1 cellular context compared by ENCODE assay signal in genomic region chr17:16406742-16407674, GRCh38.
TF ChIP-seq lines count a peak whose summit lies in the region.

No MANE protein-coding gene starts in this region.

TF ChIP-seq in HEK293, 187 proteins besides CTCF, POLR2A, EP300 and RAD21 (continued from another document and continues in another):
- TF ChIP-seq ZNF530 (tag by site-specific recombination; IDR thresholded peaks at IDR 0.05; ENCODE audit: low read depth) (peak; percentile 59; the same call in 1 of the 2 replicates), ZNF24 (tag by site-specific recombination; IDR thresholded peaks at IDR 0.05) (peak; percentile 70), ZNF18 (tag by site-specific recombination; IDR thresholded peaks at IDR 0.05) (peak; percentile 65), ZFP3 (tag by site-specific recombination; IDR thresholded peaks at IDR 0.05; ENCODE audit: low read depth) (0 out of 2 replicates have a peak, but pooled peaks have one; percentile 44), MYNN (tag by site-specific recombination; IDR thresholded peaks at IDR 0.05; ENCODE audit: borderline replicate concordance) (peak; percentile 41; the same call in 1 of the 2 replicates), HIC1 (tag by site-specific recombination; IDR thresholded peaks at IDR 0.05) (no peak), ZSCAN30 (tag by site-specific recombination; IDR thresholded peaks at IDR 0.05) (no peak), ZSCAN18 (tag by site-specific recombination; IDR thresholded peaks at IDR 0.05) (no peak), AEBP2 (tag by site-specific recombination; IDR thresholded peaks at IDR 0.05; ENCODE audit: borderline replicate concordance) (peak; percentile 90), ZNF555 (tag by site-specific recombination; conservative IDR thresholded peaks at IDR 0.05) (peak; percentile 76), ZNF701 (tag by site-specific recombination; IDR thresholded peaks at IDR 0.05) (no peak), ZNF350 (tag by site-specific recombination; IDR thresholded peaks at IDR 0.05) (no peak), ZNF645 (tag by site-specific recombination; IDR thresholded peaks at IDR 0.05) (no peak), ZNF654 (tag by site-specific recombination; IDR thresholded peaks at IDR 0.05; ENCODE audit: low read depth) (peak; percentile 52), ZNF560 (tag by site-specific recombination; IDR thresholded peaks at IDR 0.05; ENCODE audit: borderline replicate concordance) (peak; percentile 97), GLI4 (tag by site-specific recombination; IDR thresholded peaks at IDR 0.05) (no peak), TRIM28 (IDR thresholded peaks at IDR 0.05; ENCODE audit: borderline replicate concordance, low read length) (no peak), MZF1 (tag by site-specific recombination; IDR thresholded peaks at IDR 0.05; ENCODE audit: borderline replicate concordance) (peak; percentile 45; the same call in 1 of the 2 replicates), ZBTB49 (tag by site-specific recombination; IDR thresholded peaks at IDR 0.05; ENCODE audit: low read depth) (no peak), ZNF677 (tag by site-specific recombination; IDR thresholded peaks at IDR 0.05) (no peak), ZNF658 (tag by site-specific recombination; IDR thresholded peaks at IDR 0.05) (no peak), ZNF488 (tag by site-specific recombination; IDR thresholded peaks at IDR 0.05) (no peak), ATF2 (tag by site-specific recombination; IDR thresholded peaks at IDR 0.05; ENCODE audit: low read depth) (no peak), ZBTB7A (tag by site-specific recombination; IDR thresholded peaks at IDR 0.05; ENCODE audit: low read depth) (no peak), ZNF513 (tag by site-specific recombination; IDR thresholded peaks at IDR 0.05) (no peak), ZNF791 (tag by site-specific recombination; IDR thresholded peaks at IDR 0.05) (peak; percentile 76), ZSCAN5A (tag by site-specific recombination; IDR thresholded peaks at IDR 0.05) (0 out of 2 replicates have a peak, but pooled peaks have one; percentile 41), OVOL3 (tag by site-specific recombination; IDR thresholded peaks at IDR 0.05) (peak; percentile 64; the same call in 1 of the 2 replicates), PRDM1 (tag by site-specific recombination; IDR thresholded peaks at IDR 0.05) (no peak), KLF7 (tag by site-specific recombination; IDR thresholded peaks at IDR 0.05; ENCODE audit: borderline replicate concordance) (no peak; the same call in 1 of the 2 replicates), ZNF623 (tag by site-specific recombination; IDR thresholded peaks at IDR 0.05) (peak; percentile 82), ZNF561 (tag by site-specific recombination; IDR thresholded peaks at IDR 0.05; ENCODE audit: borderline replicate concordance) (no peak), FEZF1 (tag by site-specific recombination; IDR thresholded peaks at IDR 0.05) (no peak), ELK4 (IDR thresholded peaks at IDR 0.05; ENCODE audit: borderline replicate concordance, low read depth, low read length) (no peak), ZNF404 (tag by site-specific recombination; IDR thresholded peaks at IDR 0.05) (peak; percentile 91; the same call in 1 of the 2 replicates), ZNF837 (tag by site-specific recombination; IDR thresholded peaks at IDR 0.05) (no peak), ZNF23 (tag by site-specific recombination; IDR thresholded peaks at IDR 0.05; ENCODE audit: borderline replicate concordance) (no peak), ZNF664 (tag by site-specific recombination; IDR thresholded peaks at IDR 0.05) (peak; percentile 71), KLF1 (tag by site-specific recombination; IDR thresholded peaks at IDR 0.05) (peak; percentile 81), ZNF830 (tag by site-specific recombination; IDR thresholded peaks at IDR 0.05; ENCODE audit: low read depth) (no peak), RBAK (tag by site-specific recombination; IDR thresholded peaks at IDR 0.05) (peak; percentile 93), ZEB2 (tag by site-specific recombination; IDR thresholded peaks at IDR 0.05) (0 out of 2 replicates have a peak, but pooled peaks have one; percentile 37), ZNF37A (tag by site-specific recombination; IDR thresholded peaks at IDR 0.05) (no peak), ZSCAN23 (tag by site-specific recombination; IDR thresholded peaks at IDR 0.05) (0 out of 2 replicates have a peak, but pooled peaks have one; percentile 65), ZNF112 (tag by site-specific recombination; IDR thresholded peaks at IDR 0.05) (no peak), ZIC2 (tag by site-specific recombination; IDR thresholded peaks at IDR 0.05) (peak; percentile 45), ZNF248 (tag by site-specific recombination; IDR thresholded peaks at IDR 0.05) (no peak), WT1 (tag by site-specific recombination; IDR thresholded peaks at IDR 0.05) (no peak; the same call in 1 of the 2 replicates), ZNF146 (tag by site-specific recombination; IDR thresholded peaks at IDR 0.05) (0 out of 2 replicates have a peak, but pooled peaks have one; percentile 14), ZFP41 (tag by site-specific recombination; IDR thresholded peaks at IDR 0.05; ENCODE audit: borderline replicate concordance) (no peak)
